In the genomic region with DNA sequence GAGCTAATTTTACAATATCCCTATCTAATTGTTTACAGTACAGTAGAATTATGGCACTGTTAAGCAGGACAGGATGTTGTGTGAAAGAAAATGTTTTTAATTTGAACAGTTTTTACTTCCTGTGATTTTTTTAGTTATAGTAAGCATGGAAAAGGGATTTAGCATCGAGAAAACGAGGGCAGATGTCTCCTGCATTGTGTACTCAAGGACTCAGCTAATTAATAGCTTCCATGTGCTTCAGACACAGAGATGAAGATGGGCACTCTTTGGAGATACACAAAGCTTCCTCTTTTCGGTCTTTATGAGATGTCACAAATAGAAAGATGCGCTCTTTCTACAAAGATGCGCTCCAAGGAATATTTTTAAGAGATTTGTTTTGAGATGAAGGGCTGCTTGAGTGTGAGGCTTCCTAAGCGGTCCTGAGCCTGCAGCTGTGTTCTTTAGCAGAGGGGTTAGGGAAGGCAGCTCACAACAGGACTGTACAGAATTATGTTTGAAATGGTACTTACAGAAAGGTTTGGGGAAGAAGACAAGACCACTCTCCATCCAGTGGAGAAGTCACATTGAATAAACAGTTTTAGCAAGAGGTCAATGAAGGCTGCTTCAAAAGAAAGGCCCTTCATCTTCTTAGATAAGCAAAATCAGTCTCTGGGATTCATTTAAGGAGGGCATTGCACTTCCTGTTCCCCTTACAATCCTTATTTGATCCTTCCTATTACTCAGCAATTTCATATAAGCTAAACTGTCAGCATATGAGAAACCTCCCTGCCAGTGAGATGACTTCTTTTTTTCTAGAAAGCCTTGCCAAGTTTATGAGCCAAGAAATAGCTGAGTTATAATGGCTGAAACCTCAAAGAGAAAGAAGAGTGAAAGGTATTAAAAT, we compare ENCODE assay signal across 10 cellular contexts.
DNase-seq lines count a peak whose midpoint lies in the region; ATAC-seq and TF ChIP-seq lines count a peak whose summit lies in the region.
"Had no signal": no experiment of that assay in that cellular context is flagged by ENCODE, and none has a peak within 500 bp of the region (broad histone marks: within the 10 kb centered on the region; RNA-seq: fewer than 3 reads in every experiment).

No MANE protein-coding gene starts in this region.

- no peaks in the 10 kb centered on the region for H3K9me1 ChIP-seq in IMR-90 (ENCODE audit: insufficient read depth, low read length)

- H3K4me2 ChIP-seq in IMR-90 (ENCODE audit: low read depth, low read length), result peak overlapping the region; percentile 38; the same call in 1 of the 2 replicates

- H3K9me3 ChIP-seq in IMR-90 (ENCODE audit: control insufficient read depth, insufficient read depth, low read length), result no peaks in the 10 kb centered on the region

- H3K9ac ChIP-seq in IMR-90 (ENCODE audit: low read depth, low read length), result no peak overlapping the region

- H4K91ac ChIP-seq in IMR-90 (ENCODE audit: insufficient read depth, low read depth, low read length), result 0 out of 2 replicates have a peak overlapping the region, but pooled peaks have one; percentile 40

- H2BK15ac ChIP-seq in IMR-90 (ENCODE audit: low read depth, low read length), result peak overlapping the region; percentile 73; the same call in 1 of the 3 replicates

- ATAC-seq in IMR-90 (ENCODE audit: low read depth) (peak; percentile 89), GM19397 (IDR thresholded peaks at IDR 0.05; ENCODE audit: unreplicated experiment) (no peak)

- DNase-seq in AG08395 (ENCODE audit: low spot score) (peak; percentile 19), IMR-90 (peak; percentile 59), SK-N-DZ (ENCODE audit: low spot score) (peak; percentile 38), foreskin melanocyte (peak; percentile 18), DMS153 (lab: John Stamatoyannopoulos, UW) (no peak), cerebellar cortex (ENCODE audit: low spot score) (no peak)
- DNase-seq in activated CD8-positive, alpha-beta memory T cell treated with anti-CD3 and anti-CD28 coated beads for 24 hours, result no peak
- DNase-seq: CD4-positive, CD25-positive, alpha-beta regulatory T cell; NCI-H2171 treated with DMSO at 0.1 percent for 48 hours had no signal

- H2AK9ac ChIP-seq in IMR-90 (replicated peaks; ENCODE audit: low read depth, low read length, poor library complexity), result no peak overlapping the region

- H4K20me1 ChIP-seq in IMR-90 (ENCODE audit: insufficient read depth, low read length), result no peaks in the 10 kb centered on the region

- no peak overlapping the region; the same call in 1 of the 2 replicates for H3K23ac ChIP-seq in IMR-90 (ENCODE audit: low read depth, low read length)

- H2BK120ac ChIP-seq in IMR-90 (ENCODE audit: low read depth, low read length), result peak overlapping the region; percentile 66

- CTCF ChIA-PET in IMR-90 (lab: Yijun Ruan, JAX), result interaction anchor here (0.7 to 1.6 kb wide), 4 partner anchors 18 to 111 kb away, joined by 3 to 5 read pairs (median 4); no protein-coding TSS in a partner anchor

- H4K8ac ChIP-seq in IMR-90 (ENCODE audit: low read depth in 2 of 2, low read length in 2 of 2), result peak overlapping the region in 1 of 2 experiments; percentile 63; a peak in 2 of 4 replicates

- intact Hi-C loops in IMR-90 (cut with micrococcal nuclease), result no loop called here

- H3K4me1 ChIP-seq in IMR-90 (ENCODE audit: control insufficient read depth, insufficient read depth, low read length), result peaks cover 8% of the 10 kb centered on the region; the same call in 1 of the 2 replicates

- TF ChIP-seq RAD21 in IMR-90 (IDR thresholded peaks at IDR 0.05; ENCODE audit: low read length), result no peak

- H3K14ac ChIP-seq in IMR-90 (replicated peaks; ENCODE audit: low read depth, low read length), result peak overlapping the region; percentile 76

- H2BK5ac ChIP-seq in IMR-90 (ENCODE audit: low read depth, low read length, poor library complexity, severe bottlenecking), result no peak overlapping the region

- no peaks in the 10 kb centered on the region for H3K27me3 ChIP-seq in IMR-90 (ENCODE audit: control insufficient read depth, insufficient read depth, low read length)

- H3K56ac ChIP-seq in IMR-90 (ENCODE audit: extremely low read depth, insufficient read depth, low read length), result no peak overlapping the region

- peak overlapping the region; percentile 94 for H3K18ac ChIP-seq in IMR-90 (ENCODE audit: low read depth, low read length)

- H4K5ac ChIP-seq in IMR-90 (ENCODE audit: low read depth, low read length), result peak overlapping the region; percentile 91

- dilution Hi-C loops in IMR-90 (cut with HindIII; ENCODE audit: low sequenced_read_pairs, unreplicated experiment), result no loop called here

- no peak overlapping the region for H2AFZ ChIP-seq in IMR-90 (replicated peaks; ENCODE audit: low read length, poor library complexity)

- no peaks in the 10 kb centered on the region for H3K79me1 ChIP-seq in IMR-90 (ENCODE audit: low read depth in 1 of 2, low read length in 2 of 2)

- H2AK5ac ChIP-seq in IMR-90 (ENCODE audit: low read depth, low read length), result no peak overlapping the region; the same call in 1 of the 2 replicates

- POLR2A ChIA-PET in IMR-90 (lab: Charles Lee; ENCODE audit: unreplicated experiment), result no interaction called here

- H3K27ac ChIP-seq in IMR-90 (ENCODE audit: insufficient read depth, low read length), result peak overlapping the region; percentile 55; the same call in 1 of the 2 replicates

- peak overlapping the region; percentile 61 for H3K4ac ChIP-seq in IMR-90 (ENCODE audit: low read depth, low read length)

- no peaks in the 10 kb centered on the region for H3K36me3 ChIP-seq in IMR-90 (ENCODE audit: control insufficient read depth, insufficient read depth, low read length)

- TF ChIP-seq CTCF in IMR-90 (conservative IDR thresholded peaks at IDR 0.05; ENCODE audit: low read depth, low read length), result no peak

- TF ChIP-seq POLR2A in IMR-90 (IDR thresholded peaks at IDR 0.05; ENCODE audit: low read depth, low read length), result no peak

- no CpG with 5 or more reads among the region's 6 CpGs for WGBS in IMR-90 (ENCODE audit: extremely low coverage in 2 of 2, insufficient read length in 1 of 2), 2 experiments

- H2BK20ac ChIP-seq in IMR-90 (ENCODE audit: low read depth, low read length), result peak overlapping the region; percentile 69; the same call in 1 of the 2 replicates

- no TSS peak for BruUV-seq in IMR-90 (replicated peaks; lab: Mats Ljungman, UMichigan)

- no peak overlapping the region for H3K4me3 ChIP-seq in IMR-90 (ENCODE audit: insufficient read depth, low read depth, low read length)

- in situ Hi-C loops in IMR-90 (cut with MboI; ENCODE audit: low sequenced_read_pairs), result no loop called here

TF ChIP-seq in IMR-90, 13 proteins besides CTCF, POLR2A, EP300 and RAD21:
- TF ChIP-seq, protein P1, sequence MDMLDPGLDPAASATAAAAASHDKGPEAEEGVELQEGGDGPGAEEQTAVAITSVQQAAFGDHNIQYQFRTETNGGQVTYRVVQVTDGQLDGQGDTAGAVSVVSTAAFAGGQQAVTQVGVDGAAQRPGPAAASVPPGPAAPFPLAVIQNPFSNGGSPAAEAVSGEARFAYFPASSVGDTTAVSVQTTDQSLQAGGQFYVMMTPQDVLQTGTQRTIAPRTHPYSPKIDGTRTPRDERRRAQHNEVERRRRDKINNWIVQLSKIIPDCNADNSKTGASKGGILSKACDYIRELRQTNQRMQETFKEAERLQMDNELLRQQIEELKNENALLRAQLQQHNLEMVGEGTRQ (IDR thresholded peaks at IDR 0.05; ENCODE audit: low read depth, low read length), result no peak
- TF ChIP-seq CHD1 (IDR thresholded peaks at IDR 0.05; ENCODE audit: low read depth, low read length) (no peak), RFX5 (IDR thresholded peaks at IDR 0.05; ENCODE audit: low read depth, low read length) (no peak), NFE2L2 (IDR thresholded peaks at IDR 0.05; ENCODE audit: low read depth, low read length) (peak; percentile 70), MAFK (IDR thresholded peaks at IDR 0.05; ENCODE audit: low read depth, low read length) (peak; percentile 48; the same call in 1 of the 2 replicates)

Comparison
In these comparisons a context has a peak if more than half of its experiments do, and no peak if none do; other contexts are left out.
1. DNase-seq: peak in AG08395 (single experiment), IMR-90 (single experiment), SK-N-DZ (single experiment) and foreskin melanocyte (single experiment); none in DMS153 (single experiment), activated CD8-positive, alpha-beta memory T cell treated with anti-CD3 and anti-CD28 coated beads for 24 hours (single experiment) and cerebellar cortex (single experiment).